Comparison of ENCODE assay signal across 15 cellular contexts in the genomic region with DNA sequence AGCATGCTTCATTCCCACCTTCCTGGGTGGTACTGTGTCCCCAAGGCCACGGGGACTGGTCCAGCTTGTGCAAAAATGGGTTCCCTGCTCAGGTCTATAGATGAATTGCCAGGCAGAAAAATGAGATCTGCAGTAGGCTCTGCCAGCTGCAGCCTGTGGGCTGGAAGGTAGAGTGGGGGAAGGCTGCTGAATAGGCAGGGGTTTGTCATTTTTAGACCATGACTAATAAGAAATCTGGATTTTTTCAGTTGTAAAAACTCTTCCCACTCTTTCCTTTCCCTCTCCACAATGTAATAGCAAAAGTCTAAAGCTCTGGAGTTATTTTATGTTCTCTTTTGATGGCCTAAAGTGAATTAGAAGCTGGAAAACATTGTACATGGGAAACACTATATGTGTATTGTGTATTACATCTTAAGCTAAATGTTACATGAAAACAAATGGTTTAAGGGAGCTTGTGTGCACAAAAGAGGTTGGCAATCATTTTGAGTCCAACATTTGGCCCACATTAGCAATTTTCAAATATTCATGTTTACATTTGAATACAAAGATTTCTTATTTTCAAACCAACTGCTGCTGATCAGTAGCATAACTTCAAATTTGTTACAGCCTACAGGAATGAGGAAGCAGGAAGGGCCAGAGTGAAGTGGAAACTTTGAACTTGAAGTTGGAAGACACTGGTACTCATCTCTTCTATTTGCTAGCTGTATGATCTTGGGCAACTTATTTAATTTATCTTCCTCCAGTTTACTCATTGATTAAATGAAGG.
DNase-seq lines count a peak whose midpoint lies in the region; ATAC-seq and TF ChIP-seq lines count a peak whose summit lies in the region.
"Had no signal": no experiment of that assay in that cellular context is flagged by ENCODE, and none has a peak within 500 bp of the region (broad histone marks: within the 10 kb centered on the region; RNA-seq: fewer than 3 reads in every experiment).

No MANE protein-coding gene starts in this region.

- H3K9me3 ChIP-seq in PC-3 (ENCODE audit: low read length) (no peaks in the 10 kb centered on the region), transverse colon (no peaks in the 10 kb centered on the region)
- H3K9me3 ChIP-seq: mucosa of descending colon, right atrium auricular region, tibial artery had no signal

- H3K4me3 ChIP-seq in BJ (ENCODE audit: low read depth, low read length) (no peak overlapping the region), PC-3 (ENCODE audit: low read length) (no peak overlapping the region), epithelial cell of esophagus (ENCODE audit: low read length) (no peak overlapping the region), transverse colon (no peak overlapping the region)
- H3K4me3 ChIP-seq: coronary artery, mucosa of descending colon, right atrium auricular region, tibial artery had no signal

- H2AFZ ChIP-seq in PC-3 (ENCODE audit: low read length), result 0 out of 2 replicates have a peak overlapping the region, but pooled peaks have one; percentile 1

- H3K79me2 ChIP-seq in PC-3 (ENCODE audit: low read length), result no peaks in the 10 kb centered on the region

- intact Hi-C loops in PC-3 (cut with micrococcal nuclease) (no loop called here), transverse colon (cut with DNase I; ENCODE audit: low total_unique reads) (no loop called here), Right ventricle myocardium superior (cut with DNase I) (no loop called here)

- peaks cover 13% of the 10 kb centered on the region for H3K4me1 ChIP-seq in PC-3 (ENCODE audit: insufficient read depth, low read length)
- no peaks in the 10 kb centered on the region for H3K4me1 ChIP-seq in transverse colon
- H3K4me1 ChIP-seq: right atrium auricular region had no signal

- H3F3A ChIP-seq in PC-3 (ENCODE audit: low read length, unreplicated experiment), result no peaks in the 10 kb centered on the region

- H3K9me2 ChIP-seq in PC-3 (replicated peaks; ENCODE audit: low read length), result no peaks in the 10 kb centered on the region; the same call in 1 of the 2 replicates

- H3K27ac ChIP-seq in PC-3 (ENCODE audit: low read length) (peak overlapping the region; percentile 9; the same call in 1 of the 2 replicates), transverse colon (no peak overlapping the region)
- H3K27ac ChIP-seq: C4-2B, coronary artery, right atrium auricular region had no signal

- no peaks in the 10 kb centered on the region for H3K36me3 ChIP-seq in BJ (ENCODE audit: control insufficient read depth, insufficient read depth, low read length)
- H3K36me3 ChIP-seq in PC-3 (ENCODE audit: low read depth, low read length), result no peaks in the 10 kb centered on the region
- H3K36me3 ChIP-seq in transverse colon, result no peaks in the 10 kb centered on the region
- H3K36me3 ChIP-seq: right atrium auricular region, tibial artery had no signal

- TF ChIP-seq POLR2A in transverse colon (IDR thresholded peaks at IDR 0.05), result no peak

- no peak for TF ChIP-seq CTCF in BJ (IDR thresholded peaks at IDR 0.05; ENCODE audit: insufficient read depth, low read depth, low read length)
- no peak for TF ChIP-seq CTCF in PC-3 (conservative IDR thresholded peaks at IDR 0.05; ENCODE audit: low read depth, low read length)
- no peak for TF ChIP-seq CTCF in epithelial cell of esophagus (IDR thresholded peaks at IDR 0.05; ENCODE audit: insufficient read depth, low read depth, low read length, missing control alignments)
- TF ChIP-seq CTCF in transverse colon (IDR thresholded peaks at IDR 0.05), result no peak

- POLR2A ChIA-PET in BJ (lab: Charles Lee) (interaction anchor here (0.6 kb wide), 1 partner anchor 238 kb away, joined by 3 read pairs; no protein-coding TSS in a partner anchor), PC-3 (lab: Charles Lee; ENCODE audit: unreplicated experiment) (no interaction called here)

- DNase-seq in BJ (ENCODE audit: low read depth), result peak; percentile 36
- DNase-seq in PC-3, result peak; percentile 58
- peak; percentile 36 for DNase-seq in epithelial cell of esophagus (ENCODE audit: low read depth)
- peak; percentile 3 for DNase-seq in occipital lobe (lab: John Stamatoyannopoulos, UW)
- no peak for DNase-seq in transverse colon
- no peak for DNase-seq in Right ventricle myocardium superior
- DNase-seq in NCI-H510A treated with DMSO at 0.1 percent for 48 hours (lab: John Stamatoyannopoulos, UW), result no peak
- no peak for DNase-seq in NOMO-1 (lab: John Stamatoyannopoulos, UW; ENCODE audit: unreplicated experiment in 2 of 2)
- DNase-seq: activated gamma-delta T cell treated with Interleukin-2 at 50 U/mL for 16 hours, mucosa of descending colon, NCI-H82, tibial artery had no signal

- ATAC-seq in PC-3 (peak; percentile 84), Right ventricle myocardium superior (ENCODE audit: poor library complexity) (no peak)
- ATAC-seq: mucosa of descending colon had no signal

- in situ Hi-C loops in transverse colon (cut with MboI; ENCODE audit: low pct_ligation_motif_present in 1 of 4, low pct_unique_long_range_greater_than_20kb in 1 of 4, low sequenced_read_pairs in 3 of 4), result no loop called here

- CTCF ChIA-PET in BJ (lab: Yijun Ruan, JAX), result interaction anchor here (0.9 to 1.2 kb wide), 3 partner anchors 17 to 60 kb away, joined by 3 read pairs; no protein-coding TSS in a partner anchor
- CTCF ChIA-PET in PC-3 (lab: Charles Lee), result interaction anchor here (0.6 kb wide), 1 partner anchor 198 kb away, joined by 3 read pairs; no protein-coding TSS in a partner anchor

- WGBS in transverse colon (ENCODE audit: low coverage in 1 of 2), 2 donors, result 33% methylated on average over 1 of the region's 1 CpG; no CpG with 5 or more reads in 1 of the 2 donors

- H3K27me3 ChIP-seq in BJ (ENCODE audit: control insufficient read depth, insufficient read depth, low read length) (no peaks in the 10 kb centered on the region), PC-3 (ENCODE audit: low read length) (no peaks in the 10 kb centered on the region), transverse colon (no peaks in the 10 kb centered on the region)
- H3K27me3 ChIP-seq: right atrium auricular region, tibial artery had no signal

- H3K9ac ChIP-seq in PC-3 (ENCODE audit: low read length), result no peak overlapping the region

- H3K4me2 ChIP-seq in PC-3 (ENCODE audit: low read length), result peak overlapping the region; percentile 26

- no peaks in the 10 kb centered on the region for H4K20me1 ChIP-seq in PC-3 (ENCODE audit: low read length)

- no TSS peak for BruUV-seq in PC-3 (replicated peaks; lab: Mats Ljungman, UMichigan)

- no peak for TF ChIP-seq EP300 in transverse colon (IDR thresholded peaks at IDR 0.05; ENCODE audit: low read depth)

Comparison
In these comparisons a context has a peak if more than half of its experiments do, and no peak if none do; other contexts are left out.
1. DNase-seq: peak in BJ (single experiment), PC-3 (single experiment), epithelial cell of esophagus (single experiment) and occipital lobe (single experiment); none in transverse colon (single experiment), Right ventricle myocardium superior (single experiment), NCI-H510A treated with DMSO at 0.1 percent for 48 hours (single experiment) and NOMO-1 (0 of 2).